ENCODE assay signal across 11 cellular contexts in the genomic region with DNA sequence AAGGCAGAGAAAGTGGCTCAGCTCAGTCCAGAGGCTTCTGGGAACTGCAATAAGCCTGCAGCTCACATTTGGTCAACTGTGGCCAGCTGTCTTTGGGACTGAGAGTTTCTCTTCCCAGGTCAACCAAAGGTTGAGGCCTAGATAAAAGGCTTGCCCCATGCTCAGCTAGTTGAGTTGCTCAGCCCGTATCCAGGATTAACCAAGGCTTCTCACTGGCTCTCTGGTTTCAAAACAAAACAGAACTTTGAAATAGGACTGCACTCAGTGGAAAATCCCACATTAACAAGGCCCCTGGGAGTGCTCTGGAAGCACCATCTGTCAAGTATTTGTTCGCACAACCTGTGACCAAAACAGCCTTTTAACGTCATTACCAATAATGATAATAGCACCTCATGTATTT. TPM values are rescaled to one million over a fixed set of nuclear protein-coding genes. Genes with fewer than 3 reads are reported as not detected.
DNase-seq lines count a peak whose midpoint lies in the region; ATAC-seq and TF ChIP-seq lines count a peak whose summit lies in the region.
"Had no signal": no experiment of that assay in that cellular context is flagged by ENCODE, and none has a peak within 500 bp of the region (broad histone marks: within the 10 kb centered on the region; RNA-seq: fewer than 3 reads in every experiment).

No MANE protein-coding gene starts in this region.

- no peak for TF ChIP-seq CTCF in heart right ventricle (IDR thresholded peaks at IDR 0.05)
- no peak for TF ChIP-seq CTCF in WTC11 (IDR thresholded peaks at IDR 0.05)

- DNase-seq in GM04504 (ENCODE audit: low read depth) = peak; percentile 34
- peak; percentile 12 for DNase-seq in NCI-H345 treated with DMSO at 0.1 percent for 48 hours (lab: John Stamatoyannopoulos, UW; ENCODE audit: unreplicated experiment)
- peak in 1 of 2 donors; percentile 44 for DNase-seq in heart right ventricle
- DNase-seq in skeletal muscle cell (ENCODE audit: low read depth) = peak; percentile 31
- no peak for DNase-seq in WTC11 (ENCODE audit: low spot score)
- DNase-seq in dedifferentiated amniotic fluid mesenchymal stem cell (ENCODE audit: extremely low spot score) = no peak
- DNase-seq: activated T-cell treated with anti-CD3 and anti-CD28 coated beads for 4 hours, DMS53, NCI-H774 had no signal

- H3K27me3 Mint-ChIP-seq in WTC11 (ENCODE audit: low read depth) = no peaks in the 10 kb centered on the region

- H3K27ac Mint-ChIP-seq in WTC11 = no peak overlapping the region

- CTCF ChIA-PET in WTC11 (lab: Charles Lee) = interaction anchor here (1.1 to 1.4 kb wide), 2 partner anchors 30 to 104 kb away, joined by 4 read pairs; no protein-coding TSS in a partner anchor

- no peaks in the 10 kb centered on the region for H3K27me3 ChIP-seq in heart right ventricle

- intact Hi-C loops in heart right ventricle (cut with DNase I) = no loop called here

- H3K27ac ChIP-seq in heart right ventricle = peak overlapping the region in 8 of 10 donors; percentile 9 to 61 (median 31)

- POLR2A ChIA-PET in WTC11 (lab: Charles Lee) = no interaction called here

- WGBS in heart right ventricle, 2 donors = 50 to 63% methylated on average over 3 of the region's 3 CpGs

- H3K9me3 Mint-ChIP-seq in WTC11 = no peaks in the 10 kb centered on the region

- no peaks in the 10 kb centered on the region for H3K36me3 Mint-ChIP-seq in WTC11

- peaks cover 0 to 27% (median 5%) of the 10 kb centered on the region in 9 donors for H3K4me1 ChIP-seq in heart right ventricle

- H3K4me3 Mint-ChIP-seq in WTC11 = no peak overlapping the region

- no peak overlapping the region for H3K4me3 ChIP-seq in heart right ventricle
- no peak overlapping the region for H3K4me3 ChIP-seq in skeletal muscle cell (ENCODE audit: low read depth, low read length)

- no peaks in the 10 kb centered on the region for H3K36me3 ChIP-seq in heart right ventricle

- ATAC-seq in heart right ventricle = peak; percentile 34 to 88 (median 78)
- ATAC-seq in WTC11 = no peak
- no peak for ATAC-seq in HG03196 (IDR thresholded peaks at IDR 0.05; ENCODE audit: unreplicated experiment)
- no peak for ATAC-seq in HG02678 (IDR thresholded peaks at IDR 0.05; ENCODE audit: unreplicated experiment)

- H3K4me1 Mint-ChIP-seq in WTC11 = peaks cover 16% of the 10 kb centered on the region

- no peaks in the 10 kb centered on the region for H3K9me3 ChIP-seq in heart right ventricle

TF ChIP-seq in WTC11, 78 proteins besides CTCF, POLR2A, EP300 and RAD21:
- TF ChIP-seq, protein P1, sequence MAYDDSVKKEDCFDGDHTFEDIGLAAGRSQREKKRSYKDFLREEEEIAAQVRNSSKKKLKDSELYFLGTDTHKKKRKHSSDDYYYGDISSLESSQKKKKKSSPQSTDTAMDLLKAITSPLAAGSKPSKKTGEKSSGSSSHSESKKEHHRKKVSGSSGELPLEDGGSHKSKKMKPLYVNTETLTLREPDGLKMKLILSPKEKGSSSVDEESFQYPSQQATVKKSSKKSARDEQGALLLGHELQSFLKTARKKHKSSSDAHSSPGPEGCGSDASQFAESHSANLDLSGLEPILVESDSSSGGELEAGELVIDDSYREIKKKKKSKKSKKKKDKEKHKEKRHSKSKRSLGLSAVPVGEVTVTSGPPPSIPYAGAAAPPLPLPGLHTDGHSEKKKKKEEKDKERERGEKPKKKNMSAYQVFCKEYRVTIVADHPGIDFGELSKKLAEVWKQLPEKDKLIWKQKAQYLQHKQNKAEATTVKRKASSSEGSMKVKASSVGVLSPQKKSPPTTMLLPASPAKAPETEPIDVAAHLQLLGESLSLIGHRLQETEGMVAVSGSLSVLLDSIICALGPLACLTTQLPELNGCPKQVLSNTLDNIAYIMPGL (CRISPR knock-in tag; IDR thresholded peaks at IDR 0.05) = no peak

RNA-seq across cellular contexts. Expression of a gene that starts 40.3 kb away (rescaled TPM):
- total RNA-seq in heart right ventricle (10 to 100 TPM; 37.0 to 59.0 (median 47.6) TPM), WTC11 (2021) (10.3 to 15.9 TPM (median 12.3 TPM) in 3 replicates)
- 10 to 100 TPM in 1 of 2 donors, 1 to 10 TPM in 1; 9.8 to 10.8 TPM for polyA plus RNA-seq in heart right ventricle

Comparison
In these comparisons a context has a peak if more than half of its experiments do, and no peak if none do; other contexts are left out.
1. DNase-seq: peak in GM04504 (single experiment), NCI-H345 treated with DMSO at 0.1 percent for 48 hours (single experiment) and skeletal muscle cell (single experiment); none in WTC11 (single experiment) and dedifferentiated amniotic fluid mesenchymal stem cell (single experiment).
2. ATAC-seq: peak in heart right ventricle (8 of 8); none in WTC11 (single experiment), HG03196 (single experiment) and HG02678 (single experiment).